Comparison of ENCODE assay signal across 24 cellular contexts in genomic region chr22:27148886-27149470, GRCh38.
"Had no signal": no experiment of that assay in that cellular context is flagged by ENCODE, and none has a peak within 500 bp of the region (broad histone marks: within the 10 kb centered on the region; RNA-seq: fewer than 3 reads in every experiment).

No MANE protein-coding gene starts in this region.

- ATAC-seq: left lobe of liver; lower lobe of right lung; natural killer cell; stimulated activated effector memory CD8-positive, alpha-beta T cell treated with anti-CD3 and anti-CD28 coated beads, Interleukin-12 subunit alpha, Interleukin-12 subunit beta, amount 100 ng/mL, for 72 hours; upper lobe of right lung had no signal

- DNase-seq: hippocampal formation; kidney glomerular epithelial cell; left cardiac atrium; lower lobe of right lung; mammary epithelial cell; mesendoderm; naive B cell; natural killer cell; nephron progenitor cell; ovary; sigmoid colon; small intestine; spleen; stimulated activated CD4-positive, alpha-beta T cell treated with anti-CD3 and anti-CD28 coated beads, Interleukin-4, amount 100 ng/mL, for 24 hours; stimulated activated naive CD4-positive, alpha-beta T cell; tibial artery; trophoblast cell; upper lobe of right lung had no signal

- H3K27me3 ChIP-seq: ovary, right atrium auricular region, sigmoid colon, tibial artery had no signal

- H3K36me3 ChIP-seq: lower lobe of right lung, ovary, right atrium auricular region, sigmoid colon, spleen, suprapubic skin, thoracic aorta, tibial artery, upper lobe of right lung had no signal

- H3K4me3 ChIP-seq: lower lobe of right lung, ovary, right atrium auricular region, sigmoid colon, spleen, suprapubic skin, thoracic aorta, tibial artery, upper lobe of right lung had no signal

- H3K27ac ChIP-seq: lower lobe of right lung, ovary, right atrium auricular region, sigmoid colon, spleen, suprapubic skin, thoracic aorta, tibial artery, upper lobe of right lung had no signal

- H3K9me3 ChIP-seq: ovary, suprapubic skin, thoracic aorta, tibial artery, upper lobe of right lung had no signal

- FAIRE-seq: keratinocyte, small intestine had no signal
